Comparison of ENCODE assay signal across 11 cellular contexts in the genomic region with DNA sequence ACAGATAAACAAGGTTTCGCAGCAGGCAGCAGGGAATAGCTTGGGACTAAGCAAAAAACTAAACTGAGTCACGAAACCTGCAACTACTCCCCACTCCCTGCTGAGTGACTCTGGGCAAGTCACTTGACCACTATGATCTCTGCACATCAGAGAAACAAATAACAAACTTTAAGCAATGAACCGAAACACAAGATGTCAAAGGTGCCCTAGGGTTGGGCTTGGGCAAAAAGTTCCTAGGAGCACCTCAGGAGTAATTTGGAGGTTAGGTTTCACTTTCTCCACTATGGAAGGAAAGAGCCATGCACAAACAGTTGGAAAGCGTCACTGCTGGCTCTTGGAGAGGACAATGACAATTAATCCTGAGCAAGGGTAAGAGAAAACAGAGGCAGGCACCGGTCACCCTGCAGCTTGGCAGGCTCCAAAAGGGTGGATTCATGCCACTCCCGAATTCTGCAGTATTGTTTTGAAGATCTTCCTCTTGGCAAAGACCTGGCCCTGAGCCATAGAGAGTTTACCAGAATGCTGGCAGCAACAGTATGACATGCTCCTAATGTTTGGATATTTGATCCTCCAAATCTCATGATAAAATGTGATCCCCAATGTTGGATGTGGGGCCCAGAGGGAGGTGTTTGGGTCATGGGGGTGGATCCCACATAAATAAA.
DNase-seq lines count a peak whose midpoint lies in the region; ATAC-seq and TF ChIP-seq lines count a peak whose summit lies in the region.
"Had no signal": no experiment of that assay in that cellular context is flagged by ENCODE, and none has a peak within 500 bp of the region (broad histone marks: within the 10 kb centered on the region; RNA-seq: fewer than 3 reads in every experiment).

No MANE protein-coding gene starts in this region.

- TF ChIP-seq EP300 in gastroesophageal sphincter (IDR thresholded peaks at IDR 0.05) = no peak

- H3K4me1 ChIP-seq in RWPE2 (ENCODE audit: insufficient read depth, poor library complexity, severe bottlenecking) (peaks cover 5% of the 10 kb centered on the region), gastroesophageal sphincter (peaks cover 0 to 30% (median 6%) of the 10 kb centered on the region in 3 donors)

- H3K4me3 ChIP-seq in RWPE2 (ENCODE audit: severe bottlenecking) (no peak overlapping the region), gastroesophageal sphincter (no peak overlapping the region)

- no peak for TF ChIP-seq CTCF in RWPE2 (IDR thresholded peaks at IDR 0.05; ENCODE audit: poor library complexity, severe bottlenecking)
- TF ChIP-seq CTCF in gastroesophageal sphincter (IDR thresholded peaks at IDR 0.05) = no peak

- no peaks in the 10 kb centered on the region for H3K36me3 ChIP-seq in RWPE2 (ENCODE audit: low read depth)
- H3K36me3 ChIP-seq in gastroesophageal sphincter = peaks cover 0 to 12% of the 10 kb centered on the region in 2 donors

- ATAC-seq in RWPE2 (ENCODE audit: low read depth) (peak; percentile 63; the same call in 2 of the 3 replicates), gastroesophageal sphincter (peak; percentile 25), GM18498 (IDR thresholded peaks at IDR 0.05; ENCODE audit: unreplicated experiment) (no peak), GM21717 (IDR thresholded peaks at IDR 0.05; ENCODE audit: unreplicated experiment) (no peak)
- ATAC-seq: activated T-helper 17 cell treated with anti-CD3 and anti-CD28 coated beads, Interleukin-2, amount 50 U/mL, for 72 hours had no signal

- DNase-seq in H4 (ENCODE audit: low spot score) = peak; percentile 41
- DNase-seq in RWPE2 (ENCODE audit: low spot score) = no peak
- DNase-seq in pons (ENCODE audit: low spot score) = peak; percentile 61
- no peak for DNase-seq in activated CD4-positive, alpha-beta T cell treated with anti-CD3 and anti-CD28 coated beads, Interleukin-2, amount 50 U/mL, for 1 hour
- no peak for DNase-seq in GM19240 (ENCODE audit: insufficient read length, low spot score)
- DNase-seq: activated CD4-positive, CD25-positive, alpha-beta regulatory T cell treated with anti-CD3 and anti-CD28 coated beads, Interleukin-2, amount 50 U/mL, for 72 hours; KBM-7 had no signal

- no peak for TF ChIP-seq POLR2A in gastroesophageal sphincter (IDR thresholded peaks at IDR 0.05)

- H3K27me3 ChIP-seq in RWPE2 (ENCODE audit: insufficient read depth, poor library complexity, severe bottlenecking) (no peaks in the 10 kb centered on the region), gastroesophageal sphincter (no peaks in the 10 kb centered on the region)

- no peak overlapping the region for H3K27ac ChIP-seq in RWPE2 (ENCODE audit: poor library complexity, severe bottlenecking)
- H3K27ac ChIP-seq in gastroesophageal sphincter = no peak overlapping the region

- 39 to 43% methylated on average over 5 to 6 of the region's 6 CpGs for WGBS in gastroesophageal sphincter (ENCODE audit: low coverage in 1 of 2), 2 donors

- H3K9me3 ChIP-seq in RWPE2 (ENCODE audit: severe bottlenecking) (no peaks in the 10 kb centered on the region), gastroesophageal sphincter (no peaks in the 10 kb centered on the region)

Comparison
In these comparisons a context has a peak if more than half of its experiments do, and no peak if none do; other contexts are left out.
1. DNase-seq: peak in H4 (single experiment) and pons (single experiment); none in RWPE2 (single experiment), activated CD4-positive, alpha-beta T cell treated with anti-CD3 and anti-CD28 coated beads, Interleukin-2, amount 50 U/mL, for 1 hour (single experiment) and GM19240 (single experiment).
2. ATAC-seq: peak in RWPE2 (single experiment) and gastroesophageal sphincter (single experiment); none in GM18498 (single experiment) and GM21717 (single experiment).